Comparison of ENCODE assay signal across 23 cellular contexts in genomic region chr11:102883132-102883531, GRCh38. TPM values are rescaled to one million over a fixed set of nuclear protein-coding genes. Genes with fewer than 3 reads are reported as not detected.
DNase-seq lines count a peak whose midpoint lies in the region; ATAC-seq, FAIRE-seq and TF ChIP-seq lines count a peak whose summit lies in the region.
"Had no signal": no experiment of that assay in that cellular context is flagged by ENCODE, and none has a peak within 500 bp of the region (broad histone marks: within the 10 kb centered on the region; RNA-seq: fewer than 3 reads in every experiment).

No MANE protein-coding gene starts in this region.

- H3K27me3 ChIP-seq in MG63 (no peaks in the 10 kb centered on the region), keratinocyte (ENCODE audit: control insufficient read depth, extremely low read depth, insufficient read depth, low read length) (no peaks in the 10 kb centered on the region)
- H3K27me3 ChIP-seq: colonic mucosa, sigmoid colon, suprapubic skin had no signal

- ATAC-seq in GM21423 (IDR thresholded peaks at IDR 0.05; ENCODE audit: unreplicated experiment) (peak; percentile 31), GM18502 (IDR thresholded peaks at IDR 0.05; ENCODE audit: poor library complexity, unreplicated experiment) (no peak)
- ATAC-seq: left ventricle myocardium superior had no signal

- H2AFZ ChIP-seq in keratinocyte (ENCODE audit: control insufficient read depth, low read length) = peak overlapping the region; percentile 44

- no peak overlapping the region for H3K9ac ChIP-seq in keratinocyte (ENCODE audit: control insufficient read depth, extremely low read depth, insufficient read depth, low read length)

- no peaks in the 10 kb centered on the region for H4K20me1 ChIP-seq in keratinocyte (ENCODE audit: control insufficient read depth, extremely low read depth, insufficient read depth, low read length)

- H3K9me3 ChIP-seq in MG63 = no peaks in the 10 kb centered on the region
- no peaks in the 10 kb centered on the region for H3K9me3 ChIP-seq in keratinocyte (ENCODE audit: control insufficient read depth, low read depth, low read length)
- H3K9me3 ChIP-seq: Caco-2, colonic mucosa, sigmoid colon, suprapubic skin had no signal

- no peak for FAIRE-seq in keratinocyte (lab: Jason Lieb, UNC)
- FAIRE-seq: G401.6 had no signal

- no peaks in the 10 kb centered on the region for H3K79me2 ChIP-seq in keratinocyte (ENCODE audit: control insufficient read depth, insufficient read depth, low read length)

- dilution Hi-C loops in keratinocyte (cut with MboI; ENCODE audit: extremely low pct_ligation_motif_present, low sequenced_read_pairs) = no loop called here

- TF ChIP-seq CTCF in keratinocyte (optimal IDR thresholded peaks at IDR 0.05 in 1 of 3, IDR thresholded peaks at IDR 0.05 in 1 of 3, conservative IDR thresholded peaks at IDR 0.05 in 1 of 3; ENCODE audit: extremely low read depth in 1 of 3, insufficient read depth in 2 of 3, low read length in 3 of 3) = no peak

- H3K9me1 ChIP-seq in keratinocyte (ENCODE audit: control insufficient read depth, extremely low read depth, insufficient read depth, low read length) = no peaks in the 10 kb centered on the region

- no peak overlapping the region for H3K4me2 ChIP-seq in keratinocyte (ENCODE audit: control insufficient read depth, extremely low read depth, insufficient read depth, low read depth, low read length)

- peaks cover 7% of the 10 kb centered on the region for H3K4me1 ChIP-seq in keratinocyte (ENCODE audit: control insufficient read depth, extremely low read depth, insufficient read depth, low read length)
- H3K4me1 ChIP-seq: Caco-2, colonic mucosa, sigmoid colon, suprapubic skin had no signal

- H3K4me3 ChIP-seq in MG63 (no peak overlapping the region), keratinocyte (ENCODE audit: control insufficient read depth in 2 of 3, extremely low read depth in 1 of 3, insufficient read depth in 2 of 3, low read depth in 1 of 3, low read length in 3 of 3) (no peak overlapping the region)
- H3K4me3 ChIP-seq: colonic mucosa, sigmoid colon, suprapubic skin had no signal

- H3K36me3 ChIP-seq in MG63 (no peaks in the 10 kb centered on the region), keratinocyte (ENCODE audit: control insufficient read depth in 2 of 2, extremely low read depth in 1 of 2, insufficient read depth in 2 of 2, low read length in 2 of 2) (no peaks in the 10 kb centered on the region)
- H3K36me3 ChIP-seq: colonic mucosa, sigmoid colon, suprapubic skin had no signal

- H3K27ac ChIP-seq in keratinocyte (ENCODE audit: control insufficient read depth, insufficient read depth, low read length) = peak overlapping the region; percentile 34
- H3K27ac ChIP-seq: colonic mucosa, sigmoid colon, suprapubic skin had no signal

- DNase-seq in ELF-1 (ENCODE audit: low read depth, low spot score) = peak; percentile 7
- peak; percentile 77 for DNase-seq in MG63
- DNase-seq in keratinocyte (ENCODE audit: low read depth, low spot score) = no peak
- no peak for DNase-seq in stimulated activated naive CD4-positive, alpha-beta T cell treated with Interleukin-2 at 50 U/mL for 16 hours (lab: John Stamatoyannopoulos, UW)
- DNase-seq in SIG-M5 (lab: John Stamatoyannopoulos, UW) = no peak
- no peak for DNase-seq in DMS114 treated with DMSO at 0.1 percent for 48 hours (lab: John Stamatoyannopoulos, UW; ENCODE audit: unreplicated experiment)
- DNase-seq: activated CD4-positive, alpha-beta T cell treated with anti-CD3 and anti-CD28 coated beads for 48 hours; Caco-2; colonic mucosa; KBM-7; left ventricle myocardium superior; NCI-H1092 treated with DMSO at 0.1 percent for 48 hours; NCI-H2107; NCI-H69; sigmoid colon; stimulated activated CD4-positive, alpha-beta T cell treated with anti-CD3 and anti-CD28 coated beads, Interleukin-1b, Interleukin-23, amount 100 ng/mL, for 48 hours; T-helper 9 cell had no signal

RNA-seq across cellular contexts. Expression of gene MMP12, which starts 8.3 kb away (rescaled TPM):
- 0.12 TPM in 1 of 2 replicates, not detected in the other for total RNA-seq in MG63 (2014; rRNA removed; shearing (Covaris generic); ENCODE audit: low replicate concordance)
- polyA plus RNA-seq in keratinocyte = 0.05 to 0.28 TPM in 2 of 3 replicates, not detected in the other
- not detected for polyA plus RNA-seq in keratinocyte (2011; ENCODE audit: low read depth)
- polyA plus RNA-seq in keratinocyte (2011; cell fraction: cytosol; rRNA removed) = 0.04 and 0.11 TPM in 2 replicates
- polyA plus RNA-seq in keratinocyte (2011; cell fraction: nucleus; rRNA removed) = 0.64 and 0.70 TPM in 2 replicates
- 0.06 TPM in 1 of 2 replicates, not detected in the other for polyA plus RNA-seq in keratinocyte (2012; ENCODE audit: low replicate concordance)
- 0.10 TPM in 1 of 3 replicates, not detected in the others for polyA minus RNA-seq in keratinocyte
- polyA minus RNA-seq in keratinocyte (2011; cell fraction: cytosol; rRNA and poly(A)+ RNA removed) = not detected
- polyA minus RNA-seq in keratinocyte (2011; cell fraction: nucleus; rRNA and poly(A)+ RNA removed) = 0.32 TPM in 1 of 2 replicates, not detected in the other
- total RNA-seq: Caco-2, left ventricle myocardium superior, SK-MEL-5, suprapubic skin had no signal

RNA-seq across cellular contexts. Expression of gene MMP3, which starts 39.7 kb away (rescaled TPM):
- total RNA-seq in MG63 (2014; rRNA removed; shearing (Covaris generic); ENCODE audit: low replicate concordance) = 6.5 and 17.8 TPM in 2 replicates
- 2.4 to 35.1 TPM (median 8.3 TPM) in 3 replicates for polyA plus RNA-seq in keratinocyte
- polyA plus RNA-seq in keratinocyte (2011; ENCODE audit: low read depth) = 5.3 TPM
- polyA plus RNA-seq in keratinocyte (2011; cell fraction: cytosol; rRNA removed) = 2.4 and 2.7 TPM in 2 replicates
- 18.0 and 21.0 TPM in 2 replicates for polyA plus RNA-seq in keratinocyte (2011; cell fraction: nucleus; rRNA removed)
- 1.5 and 3.1 TPM in 2 replicates for polyA plus RNA-seq in keratinocyte (2012; ENCODE audit: low replicate concordance)
- 3.3 to 14.3 TPM in 2 of 3 replicates, not detected in the other for polyA minus RNA-seq in keratinocyte
- polyA minus RNA-seq in keratinocyte (2011; cell fraction: cytosol; rRNA and poly(A)+ RNA removed) = not detected
- polyA minus RNA-seq in keratinocyte (2011; cell fraction: nucleus; rRNA and poly(A)+ RNA removed) = 4.3 and 12.1 TPM in 2 replicates
- total RNA-seq: Caco-2, left ventricle myocardium superior, omental fat pad had no signal

Comparison
In these comparisons a context has a peak if more than half of its experiments do, and no peak if none do; other contexts are left out.
1. DNase-seq: peak in ELF-1 (single experiment) and MG63 (single experiment); none in keratinocyte (single experiment), stimulated activated naive CD4-positive, alpha-beta T cell treated with Interleukin-2 at 50 U/mL for 16 hours (single experiment), SIG-M5 (single experiment) and DMS114 treated with DMSO at 0.1 percent for 48 hours (single experiment).